Comparison of ENCODE assay signal across 1 cellular context in genomic region chr2:47811668-47812067, GRCh38.
TF ChIP-seq lines count a peak whose summit lies in the region.

No MANE protein-coding gene starts in this region.

TF ChIP-seq in H1, 55 proteins besides CTCF, POLR2A, EP300 and RAD21:
- TF ChIP-seq SUZ12 (IDR thresholded peaks at IDR 0.05; ENCODE audit: low read length) (no peak), TCF12 (IDR thresholded peaks at IDR 0.05; ENCODE audit: low read depth, low read length) (no peak), POLR2AphosphoS5 (IDR thresholded peaks at IDR 0.05; ENCODE audit: low read depth, low read length) (peak; percentile 53), JUND (IDR thresholded peaks at IDR 0.05; ENCODE audit: low read length) (no peak), TEAD4 (IDR thresholded peaks at IDR 0.05; ENCODE audit: low read depth, low read length) (no peak), CBX5 (IDR thresholded peaks at IDR 0.05; ENCODE audit: low read depth, low read length) (no peak)
